10 cellular contexts compared by ENCODE assay signal in the genomic region with DNA sequence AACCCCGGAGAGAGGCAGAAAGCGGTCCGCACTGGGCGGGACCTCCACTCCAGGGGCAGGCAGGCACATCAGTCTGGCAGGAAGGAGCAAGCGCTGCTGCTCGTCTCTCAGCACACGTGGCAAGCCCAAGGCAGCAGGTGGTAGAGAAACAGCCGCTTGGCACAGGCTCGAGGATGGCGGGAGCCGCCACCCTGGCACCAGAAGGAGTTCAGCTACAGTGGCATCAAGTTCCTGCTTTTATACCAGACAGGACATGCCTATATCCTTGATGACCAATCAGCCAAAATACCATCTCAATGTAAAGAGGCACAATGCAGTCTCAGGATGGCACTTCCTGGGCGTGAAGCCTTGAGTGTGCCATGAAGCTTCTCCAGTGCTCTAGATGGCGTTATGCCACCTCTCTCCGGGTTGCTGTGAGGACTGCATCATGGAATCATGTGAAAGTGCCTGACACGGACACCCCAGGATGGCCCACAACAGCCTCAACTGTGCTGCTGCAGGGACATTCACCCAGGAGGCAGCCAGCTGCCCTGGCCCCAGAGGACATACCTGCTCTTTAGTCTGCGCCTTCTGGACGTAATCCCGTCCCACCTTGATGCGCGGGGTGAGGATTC.
DNase-seq lines count a peak whose midpoint lies in the region; ATAC-seq and TF ChIP-seq lines count a peak whose summit lies in the region.
"Had no signal": no experiment of that assay in that cellular context is flagged by ENCODE, and none has a peak within 500 bp of the region (broad histone marks: within the 10 kb centered on the region; RNA-seq: fewer than 3 reads in every experiment).

No MANE protein-coding gene starts in this region.

- peaks cover 83 to 89% of the 10 kb centered on the region in 2 experiments for H3K36me3 ChIP-seq in mesenchymal stem cell (ENCODE audit: control insufficient read depth in 1 of 2, insufficient read depth in 2 of 2, low read depth in 1 of 2, low read length in 2 of 2)
- H3K36me3 ChIP-seq in thymus (ENCODE audit: control insufficient read depth, insufficient read depth) = peaks cover 97% of the 10 kb centered on the region
- peaks cover 98% of the 10 kb centered on the region for H3K36me3 ChIP-seq in upper lobe of right lung

- H3K4me1 ChIP-seq in mesenchymal stem cell (ENCODE audit: control insufficient read depth, insufficient read depth, low read depth, low read length) (peaks cover 19% of the 10 kb centered on the region), thymus (ENCODE audit: control insufficient read depth, insufficient read depth, low read length) (no peaks in the 10 kb centered on the region), upper lobe of right lung (peaks cover 8% of the 10 kb centered on the region)

- intact Hi-C loops in upper lobe of right lung (cut with DNase I) = no loop called here

- H2BK15ac ChIP-seq in mesenchymal stem cell (ENCODE audit: low read depth, poor library complexity, severe bottlenecking) = no peak overlapping the region

- no peak overlapping the region for H3K14ac ChIP-seq in mesenchymal stem cell (ENCODE audit: low read length in 2 of 2)

- H3K4ac ChIP-seq in mesenchymal stem cell (ENCODE audit: low read depth in 1 of 2, low read length in 2 of 2) = no peak overlapping the region

- H3K27me3 ChIP-seq in mesenchymal stem cell (ENCODE audit: control insufficient read depth in 1 of 2, insufficient read depth in 1 of 2, low read length in 2 of 2) = no peaks in the 10 kb centered on the region
- H3K27me3 ChIP-seq in thymus (ENCODE audit: control insufficient read depth, insufficient read depth) = no peaks in the 10 kb centered on the region
- no peaks in the 10 kb centered on the region for H3K27me3 ChIP-seq in upper lobe of right lung

- H3K4me2 ChIP-seq in mesenchymal stem cell (ENCODE audit: low read length, poor library complexity, severe bottlenecking) = no peak overlapping the region

- H3K27me3 Mint-ChIP-seq in activated naive CD4-positive, alpha-beta T cell treated with anti-CD3 and anti-CD28 coated beads, Interleukin-2, amount 10 ng/mL, durations not matched to agents 7 days and 5 days = no peaks in the 10 kb centered on the region
- no peaks in the 10 kb centered on the region for H3K27me3 Mint-ChIP-seq in activated naive CD8-positive, alpha-beta T cell treated with anti-CD3 and anti-CD28 coated beads, Interleukin-2, amount 50 U/mL, for 24 hours

- no peaks in the 10 kb centered on the region for H3K9me3 ChIP-seq in mesenchymal stem cell (ENCODE audit: control insufficient read depth, low read length)
- H3K9me3 ChIP-seq in thymus (ENCODE audit: control insufficient read depth) = no peaks in the 10 kb centered on the region
- H3K9me3 ChIP-seq in upper lobe of right lung = no peaks in the 10 kb centered on the region

- no peak overlapping the region for H2BK5ac ChIP-seq in mesenchymal stem cell (ENCODE audit: low read depth, low read length, poor library complexity, severe bottlenecking)

- H3K4me3 ChIP-seq in mesenchymal stem cell (ENCODE audit: insufficient read depth in 1 of 2, low read depth in 1 of 2, low read length in 2 of 2) = no peak overlapping the region
- no peak overlapping the region for H3K4me3 ChIP-seq in thymus (ENCODE audit: low read length)
- H3K4me3 ChIP-seq in upper lobe of right lung = no peak overlapping the region

- H4K91ac ChIP-seq in mesenchymal stem cell (ENCODE audit: low read length) = no peak overlapping the region

- peak overlapping the region; percentile 5 for H3K27ac ChIP-seq in mesenchymal stem cell (ENCODE audit: low read length, poor library complexity, severe bottlenecking)
- H3K27ac ChIP-seq in thymus (ENCODE audit: low read depth) = peak overlapping the region; percentile 26
- H3K27ac ChIP-seq in upper lobe of right lung = no peak overlapping the region

- H4K8ac ChIP-seq in mesenchymal stem cell (ENCODE audit: low read length) = no peak overlapping the region

- H3K4me3 Mint-ChIP-seq in activated naive CD4-positive, alpha-beta T cell treated with anti-CD3 and anti-CD28 coated beads, Interleukin-2, amount 10 ng/mL, durations not matched to agents 7 days and 5 days = no peak overlapping the region
- H3K4me3 Mint-ChIP-seq in activated naive CD8-positive, alpha-beta T cell treated with anti-CD3 and anti-CD28 coated beads, Interleukin-2, amount 50 U/mL, for 24 hours = no peak overlapping the region

- ATAC-seq in activated naive CD8-positive, alpha-beta T cell treated with anti-CD3 and anti-CD28 coated beads, Interleukin-2, amount 50 U/mL, for 24 hours = no peak
- ATAC-seq in HG02759 (IDR thresholded peaks at IDR 0.05; ENCODE audit: unreplicated experiment) (no peak), upper lobe of right lung (no peak)

- H3K23ac ChIP-seq in mesenchymal stem cell (ENCODE audit: low read length in 2 of 2) = no peak overlapping the region

- no peak for TF ChIP-seq CTCF in upper lobe of right lung (IDR thresholded peaks at IDR 0.05)

- no peak overlapping the region for H3K9ac ChIP-seq in mesenchymal stem cell (ENCODE audit: low read length)

- H3K18ac ChIP-seq in mesenchymal stem cell (ENCODE audit: low read depth in 1 of 2, low read length in 2 of 2) = no peak overlapping the region

- peaks cover 70% of the 10 kb centered on the region for H3K36me3 Mint-ChIP-seq in activated naive CD4-positive, alpha-beta T cell treated with anti-CD3 and anti-CD28 coated beads, Interleukin-2, amount 10 ng/mL, durations not matched to agents 7 days and 5 days
- peaks cover 61% of the 10 kb centered on the region for H3K36me3 Mint-ChIP-seq in activated naive CD8-positive, alpha-beta T cell treated with anti-CD3 and anti-CD28 coated beads, Interleukin-2, amount 50 U/mL, for 24 hours (ENCODE audit: low read depth)

- no peaks in the 10 kb centered on the region for H3K9me3 Mint-ChIP-seq in activated naive CD4-positive, alpha-beta T cell treated with anti-CD3 and anti-CD28 coated beads, Interleukin-2, amount 10 ng/mL, durations not matched to agents 7 days and 5 days
- H3K9me3 Mint-ChIP-seq in activated naive CD8-positive, alpha-beta T cell treated with anti-CD3 and anti-CD28 coated beads, Interleukin-2, amount 50 U/mL, for 24 hours = no peaks in the 10 kb centered on the region

- H2AK5ac ChIP-seq in mesenchymal stem cell (ENCODE audit: low read length, severe bottlenecking) = no peak overlapping the region

- 91% methylated on average over 20 of the region's 20 CpGs for WGBS in mesenchymal stem cell
- WGBS in thymus = 87% methylated on average over 20 of the region's 20 CpGs

- H3K27ac Mint-ChIP-seq in activated naive CD4-positive, alpha-beta T cell treated with anti-CD3 and anti-CD28 coated beads, Interleukin-2, amount 10 ng/mL, durations not matched to agents 7 days and 5 days = peak overlapping the region; percentile 68
- H3K27ac Mint-ChIP-seq in activated naive CD8-positive, alpha-beta T cell treated with anti-CD3 and anti-CD28 coated beads, Interleukin-2, amount 50 U/mL, for 24 hours = peak overlapping the region; percentile 65

- no peak overlapping the region for H2AFZ ChIP-seq in mesenchymal stem cell (ENCODE audit: low read depth, low read length)

- H2BK12ac ChIP-seq in mesenchymal stem cell (ENCODE audit: low read length in 2 of 2) = no peak overlapping the region

- DNase-seq in activated naive CD4-positive, alpha-beta T cell treated with anti-CD3 and anti-CD28 coated beads, Interleukin-2, amount 10 ng/mL, durations not matched to agents 7 days and 5 days = no peak
- DNase-seq in activated naive CD4-positive, alpha-beta T cell treated with anti-CD3 and anti-CD28 coated beads, Interleukin-2, amount 50 U/mL, for 16 hours = no peak
- no peak for DNase-seq in activated naive CD8-positive, alpha-beta T cell treated with anti-CD3 and anti-CD28 coated beads, Interleukin-2, amount 50 U/mL, for 24 hours
- DNase-seq in mesenchymal stem cell = no peak
- DNase-seq in middle frontal gyrus (ENCODE audit: extremely low spot score, low spot score) = no peak
- no peak for DNase-seq in upper lobe of right lung
- DNase-seq: NCI-H2029; stimulated activated CD4-positive, alpha-beta T cell treated with anti-CD3 and anti-CD28 coated beads, Interleukin-1b, Interleukin-23, amount 100 ng/mL, for 48 hours had no signal

- H2BK120ac ChIP-seq in mesenchymal stem cell (ENCODE audit: low read depth, low read length) = no peak overlapping the region

- peaks cover 3% of the 10 kb centered on the region for H3K79me1 ChIP-seq in mesenchymal stem cell (replicated peaks; ENCODE audit: low read length, poor library complexity, severe bottlenecking)

- peaks cover 5% of the 10 kb centered on the region for H3K4me1 Mint-ChIP-seq in activated naive CD4-positive, alpha-beta T cell treated with anti-CD3 and anti-CD28 coated beads, Interleukin-2, amount 10 ng/mL, durations not matched to agents 7 days and 5 days
- peaks cover 1% of the 10 kb centered on the region for H3K4me1 Mint-ChIP-seq in activated naive CD8-positive, alpha-beta T cell treated with anti-CD3 and anti-CD28 coated beads, Interleukin-2, amount 50 U/mL, for 24 hours

- CTCF ChIA-PET in activated naive CD4-positive, alpha-beta T cell treated with anti-CD3 and anti-CD28 coated beads, Interleukin-2, amount 10 ng/mL, durations not matched to agents 7 days and 5 days (lab: Charles Lee) = interaction anchor here (1.0 to 1.3 kb wide), 4 partner anchors 13 to 153 kb away, joined by 3 to 5 read pairs (median 4); no protein-coding TSS in a partner anchor
